9 cellular contexts compared by ENCODE assay signal in the genomic region with DNA sequence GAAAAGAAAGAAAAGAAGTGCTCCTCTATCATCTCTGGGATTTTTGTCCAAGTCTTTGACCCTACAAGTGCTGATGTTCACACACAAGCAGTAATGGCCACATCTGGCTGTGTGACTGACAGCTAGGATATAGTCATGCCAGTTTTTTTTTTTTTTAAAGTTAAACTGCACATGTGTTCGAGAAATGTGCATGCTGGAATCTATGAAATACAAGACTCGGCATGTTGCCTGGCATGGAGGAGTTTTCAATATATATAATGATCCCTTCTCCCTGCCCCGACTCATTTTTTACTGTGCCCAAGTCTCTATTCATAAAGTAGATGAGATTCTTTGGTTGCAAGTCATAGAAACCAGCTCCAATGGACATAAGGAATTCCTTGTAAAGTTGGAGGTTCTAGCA.
"Had no signal": no experiment of that assay in that cellular context is flagged by ENCODE, and none has a peak within 500 bp of the region (broad histone marks: within the 10 kb centered on the region; RNA-seq: fewer than 3 reads in every experiment).

No MANE protein-coding gene starts in this region.

- FAIRE-seq: H1, H54, HTR-8/SVneo, K562 had no signal

- H3K9me3 Mint-ChIP-seq: GM23338 had no signal

- H3K4me3 ChIP-seq: GM23338, K562 had no signal

- H3K27ac Mint-ChIP-seq: GM23338, H9, HFFc6 had no signal

- H3K4me3 Mint-ChIP-seq: GM23338, H9, HFFc6 had no signal

- H2AFZ ChIP-seq: GM23338 had no signal

- DNase-seq: H9, HCEC 1CT, HFFc6, IMR-90 had no signal

- H3K4me2 ChIP-seq: GM23338 had no signal
